8 cellular contexts compared by ENCODE assay signal in genomic region chr7:44849277-44850210, GRCh38. TPM values are rescaled to one million over a fixed set of nuclear protein-coding genes. Genes with fewer than 3 reads are reported as not detected.
DNase-seq lines count a peak whose midpoint lies in the region; ATAC-seq and TF ChIP-seq lines count a peak whose summit lies in the region.

No MANE protein-coding gene starts in this region.

- ATAC-seq in HCT116 (no peak), HG03460 (IDR thresholded peaks at IDR 0.05; ENCODE audit: unreplicated experiment) (no peak)

- no peak overlapping the region for H4K5ac ChIP-seq in mesendoderm (ENCODE audit: low read length)

- no peak for TF ChIP-seq RAD21 in HCT116 (IDR thresholded peaks at IDR 0.05; ENCODE audit: low read depth)

- TF ChIP-seq CTCF in C4-2B (conservative IDR thresholded peaks at IDR 0.05) (no peak), HCT116 (IDR thresholded peaks at IDR 0.05 in 2 of 3, conservative IDR thresholded peaks at IDR 0.05 in 1 of 3; ENCODE audit: borderline replicate concordance in 1 of 3, insufficient read depth in 1 of 3, low read depth in 2 of 3, low read length in 2 of 3) (no peak)

- BruUV-seq in HCT116 (replicated peaks; lab: Mats Ljungman, UMichigan), result no TSS peak

- no peaks in the 10 kb centered on the region for H3K9me2 ChIP-seq in HCT116 (ENCODE audit: insufficient read depth)

- no peak overlapping the region for H4K8ac ChIP-seq in mesendoderm (ENCODE audit: low read depth, low read length)

- H4K20me1 ChIP-seq in HCT116 (ENCODE audit: insufficient read depth), result peaks cover 7% of the 10 kb centered on the region; the same call in 1 of the 2 replicates

- H3K4ac ChIP-seq in mesendoderm (ENCODE audit: low read depth, low read length), result peak overlapping the region; percentile 78

- H2BK120ac ChIP-seq in mesendoderm (ENCODE audit: low read depth, low read length), result no peak overlapping the region

- peaks cover 3% of the 10 kb centered on the region for H3K79me1 ChIP-seq in mesendoderm (ENCODE audit: low read length)

- H3K4me2 ChIP-seq in HCT116 (ENCODE audit: low read length), result peak overlapping the region; percentile 84
- H3K4me2 ChIP-seq in mesendoderm (ENCODE audit: low read length), result peak overlapping the region; percentile 22

- H3K9me3 ChIP-seq in HCT116 (ENCODE audit: control insufficient read depth in 1 of 2, insufficient read depth in 1 of 2, low read depth in 1 of 2, low read length in 2 of 2), result no peaks in the 10 kb centered on the region

- H3K27me3 ChIP-seq in HCT116 (ENCODE audit: insufficient read depth, low read length) (no peaks in the 10 kb centered on the region), mesendoderm (ENCODE audit: insufficient read depth, low read length, poor library complexity) (no peaks in the 10 kb centered on the region)

- peaks cover 5 to 40% of the 10 kb centered on the region in 2 experiments; a peak in 3 of 4 replicates for H3K4me1 ChIP-seq in HCT116 (ENCODE audit: control insufficient read depth in 1 of 2, insufficient read depth in 2 of 2, low read length in 2 of 2)
- no peaks in the 10 kb centered on the region for H3K4me1 ChIP-seq in mesendoderm (ENCODE audit: control insufficient read depth, low read depth, low read length)

- no peak overlapping the region for H2AK5ac ChIP-seq in mesendoderm (ENCODE audit: low read length)

- DNase-seq in HCT116 (ENCODE audit: low read depth, low spot score) (no peak), mesendoderm (no peak), GOT3 (lab: John Stamatoyannopoulos, UW) (no peak), COLO829 (ENCODE audit: low spot score) (no peak)
- DNase-seq in activated CD8-positive, alpha-beta memory T cell treated with anti-CD3 and anti-CD28 coated beads, Interleukin-2, amount 50 U/mL, for 48 hours, result peak; percentile 44
- no peak for DNase-seq in activated effector memory CD4-positive, alpha-beta T cell treated with Interleukin-2 at 50 U/mL for 16 hours

- H2AFZ ChIP-seq in HCT116 (ENCODE audit: low read depth, low read length, poor library complexity, severe bottlenecking), result no peak overlapping the region

- peak overlapping the region; percentile 66 to 76 for H3K4me3 ChIP-seq in HCT116 (replicated peaks in 1 of 2; ENCODE audit: low read depth in 1 of 2, low read length in 2 of 2)
- H3K4me3 ChIP-seq in mesendoderm (ENCODE audit: low read length), result no peak overlapping the region

- POLR2A ChIA-PET in HCT116 (lab: Charles Lee), result interaction anchor here (1.5 kb wide), 1 partner anchor 18 kb away, joined by 4 read pairs; no protein-coding TSS in a partner anchor

- H3K9ac ChIP-seq in HCT116 (ENCODE audit: low read length), result peak overlapping the region; percentile 91
- peak overlapping the region; percentile 99 for H3K9ac ChIP-seq in mesendoderm (ENCODE audit: low read length)

- WGBS in mesendoderm (ENCODE audit: extremely low coverage, insufficient coverage, low lambda C conversion rate), result no CpG with 5 or more reads among the region's 14 CpGs

- CTCF ChIA-PET in HCT116 (lab: Charles Lee), result interaction anchor here (1.5 to 2.0 kb wide), 2 partner anchors 7 to 276 kb away, joined by 3 to 8 read pairs; partner anchors contain the start of gene DDX56

- no peak overlapping the region for H2BK5ac ChIP-seq in mesendoderm (ENCODE audit: low read length)

- peak overlapping the region; percentile 99 for H3K56ac ChIP-seq in mesendoderm (ENCODE audit: low read length)

- no peak overlapping the region for H3K18ac ChIP-seq in mesendoderm (ENCODE audit: low read length)

- TF ChIP-seq POLR2A in HCT116 (IDR thresholded peaks at IDR 0.05; ENCODE audit: borderline replicate concordance, extremely low read depth, insufficient read depth, insufficient read length), result no peak

- intact Hi-C loops in HCT116 (cut with micrococcal nuclease), result loop anchor here (5.0 kb wide), 1 partner anchor 52 kb away; the partner anchor contains the start of gene PPIA

- H3K23ac ChIP-seq in mesendoderm (ENCODE audit: low read length), result no peak overlapping the region

- no peak overlapping the region for H2BK15ac ChIP-seq in mesendoderm (replicated peaks; ENCODE audit: low read depth)

- RAD21 ChIA-PET in HCT116 (lab: Charles Lee; ENCODE audit: low non-redundant PET in 1 of 2, low total read pairs in 2 of 2, uncharacterized antibody in 2 of 2, unreplicated experiment in 2 of 2), result no interaction called here

- peak overlapping the region; percentile 87 for H3K27ac ChIP-seq in C4-2B
- H3K27ac ChIP-seq in HCT116 (ENCODE audit: low read depth, low read length), result peak overlapping the region; percentile 89; the same call in 1 of the 2 replicates
- H3K27ac ChIP-seq in mesendoderm (ENCODE audit: low read depth, low read length), result no peak overlapping the region

- H3K79me2 ChIP-seq in HCT116 (ENCODE audit: insufficient read depth, low read length) (peaks cover 31% of the 10 kb centered on the region), mesendoderm (ENCODE audit: control insufficient read depth, insufficient read depth, low read length) (peaks cover 22% of the 10 kb centered on the region)

- H3K36me3 ChIP-seq in HCT116 (ENCODE audit: control insufficient read depth in 1 of 2, insufficient read depth in 2 of 2, low read length in 2 of 2), result no peaks in the 10 kb centered on the region
- no peaks in the 10 kb centered on the region for H3K36me3 ChIP-seq in mesendoderm (ENCODE audit: control insufficient read depth, insufficient read depth, low read length)

TF ChIP-seq in HCT116, 20 proteins besides CTCF, POLR2A, EP300 and RAD21:
- peak; percentile 25; the same call in 1 of the 2 replicates for TF ChIP-seq POLR2AphosphoS5 (IDR thresholded peaks at IDR 0.05; ENCODE audit: low read depth, low read length)
- no peak for TF ChIP-seq MAX (IDR thresholded peaks at IDR 0.05)
TF ChIP-seq in HCT116: peak in this region for 1.

RNA-seq across cellular contexts. Expression of gene H2AZ2, which starts 1.7 kb away (rescaled TPM):
- 226 TPM for total RNA-seq in HCT116 (2021; ENCODE audit: unreplicated experiment)
- polyA plus RNA-seq in HCT116 (2012), result 228 and 244 TPM in 2 replicates
- polyA plus RNA-seq in mesendoderm (2013, experiment 1 of 2), result 202 TPM
- 200 TPM for polyA plus RNA-seq in mesendoderm (2013, experiment 2 of 2)

RNA-seq across cellular contexts. Expression of gene PURB, which starts 35.8 kb away (rescaled TPM):
- 13.2 TPM for total RNA-seq in HCT116 (2021; ENCODE audit: unreplicated experiment)
- polyA plus RNA-seq in HCT116 (2012), result 2.5 and 3.2 TPM in 2 replicates
- polyA plus RNA-seq in mesendoderm (2013, experiment 1 of 2), result 10.5 TPM
- 10.2 TPM for polyA plus RNA-seq in mesendoderm (2013, experiment 2 of 2)

RNA-seq across cellular contexts. Expression of gene PPIA, which starts 53.1 kb away (rescaled TPM):
- total RNA-seq in HCT116 (2021; ENCODE audit: unreplicated experiment), result 2,836 TPM
- 2,295 and 3,307 TPM in 2 replicates for polyA plus RNA-seq in HCT116 (2012)
- 3,157 TPM for polyA plus RNA-seq in mesendoderm (2013, experiment 1 of 2)
- 3,156 TPM for polyA plus RNA-seq in mesendoderm (2013, experiment 2 of 2)
